Comparison of ENCODE assay signal across 28 cellular contexts in the genomic region with DNA sequence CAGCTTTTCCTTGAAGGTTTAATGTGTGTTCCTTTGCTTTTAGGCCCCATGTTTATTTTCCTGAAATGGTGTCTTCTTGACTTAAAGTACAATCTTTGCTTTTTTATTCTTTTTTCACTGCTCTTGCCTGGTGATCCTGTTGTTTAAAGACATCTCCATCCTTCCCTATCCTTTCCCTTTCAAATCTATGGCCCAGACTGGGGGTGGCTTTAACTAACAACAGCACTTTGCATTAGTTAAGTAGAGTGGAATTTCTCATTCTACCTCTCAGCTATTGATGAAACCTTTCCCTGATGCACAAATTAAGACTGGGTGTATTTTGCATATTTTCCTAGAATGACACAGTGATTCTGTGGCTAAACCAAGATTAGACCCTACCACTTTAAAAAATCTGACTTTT.
"Had no signal": no experiment of that assay in that cellular context is flagged by ENCODE, and none has a peak within 500 bp of the region (broad histone marks: within the 10 kb centered on the region; RNA-seq: fewer than 3 reads in every experiment).

No MANE protein-coding gene starts in this region.

- H2AFZ ChIP-seq: parathyroid adenoma had no signal

- FAIRE-seq: small intestine had no signal

- H3K27me3 ChIP-seq: colonic mucosa, gastrocnemius medialis, heart right ventricle, right lobe of liver, suprapubic skin, transverse colon, upper lobe of right lung, uterus had no signal

- ATAC-seq: esophagus mucosa; gastrocnemius medialis; mucosa of descending colon; natural killer cell treated with Interleukin-12 subunit alpha and Interleukin-12 subunit beta and Interleukin-15 and Interleukin-18, amount 100 ng/mL, for 72 hours; right lobe of liver; stimulated activated naive CD8-positive, alpha-beta T cell treated with anti-CD3 and anti-CD28 coated beads, Interleukin-15, amount 100 ng/mL, for 72 hours; upper lobe of right lung had no signal

- H3K9ac ChIP-seq: parathyroid adenoma had no signal

- H3K9me3 ChIP-seq: colonic mucosa, gastrocnemius medialis, mucosa of descending colon, right lobe of liver, transverse colon, upper lobe of right lung, uterus had no signal

- H3K27ac ChIP-seq: colonic mucosa, epithelial cell of prostate, gastrocnemius medialis, parathyroid adenoma, right lobe of liver, suprapubic skin, transverse colon, upper lobe of right lung, uterus had no signal

- H3K4me1 ChIP-seq: colonic mucosa, parathyroid adenoma, right lobe of liver, transverse colon, upper lobe of right lung had no signal

- H3K36me3 ChIP-seq: colonic mucosa, gastrocnemius medialis, heart right ventricle, right lobe of liver, suprapubic skin, transverse colon, upper lobe of right lung, uterus had no signal

- H3K4me3 ChIP-seq: colonic mucosa, gastrocnemius medialis, heart right ventricle, lung, mucosa of descending colon, right lobe of liver, suprapubic skin, transverse colon, upper lobe of right lung, uterus had no signal

- DNase-seq: colonic mucosa; effector CD8-positive, alpha-beta T cell; endodermal cell; foreskin fibroblast; gastrocnemius medialis; heart right ventricle; hippocampal formation; immature natural killer cell; islet precursor cell; kidney glomerular epithelial cell; mucosa of descending colon; naive B cell; right lobe of liver; small intestine; stimulated activated CD4-positive, alpha-beta T cell treated with anti-CD3 and anti-CD28 coated beads, Interleukin-15, amount 100 ng/mL, for 24 hours; stimulated activated CD4-positive, alpha-beta T cell treated with anti-CD3 and anti-CD28 coated beads, Interleukin-4, amount 100 ng/mL, for 1 hour; stimulated activated CD8-positive, alpha-beta memory T cell treated with anti-CD3 and anti-CD28 coated beads, Interleukin-4, amount 100 ng/mL, for 48 hours; stimulated activated naive CD4-positive, alpha-beta T cell; stimulated activated naive CD8-positive, alpha-beta T cell treated with anti-CD3 and anti-CD28 coated beads, Interleukin-15, amount 100 ng/mL, for 72 hours; transverse colon; upper lobe of right lung; uterus had no signal
